ENCODE assay signal across 8 cellular contexts in the genomic region with DNA sequence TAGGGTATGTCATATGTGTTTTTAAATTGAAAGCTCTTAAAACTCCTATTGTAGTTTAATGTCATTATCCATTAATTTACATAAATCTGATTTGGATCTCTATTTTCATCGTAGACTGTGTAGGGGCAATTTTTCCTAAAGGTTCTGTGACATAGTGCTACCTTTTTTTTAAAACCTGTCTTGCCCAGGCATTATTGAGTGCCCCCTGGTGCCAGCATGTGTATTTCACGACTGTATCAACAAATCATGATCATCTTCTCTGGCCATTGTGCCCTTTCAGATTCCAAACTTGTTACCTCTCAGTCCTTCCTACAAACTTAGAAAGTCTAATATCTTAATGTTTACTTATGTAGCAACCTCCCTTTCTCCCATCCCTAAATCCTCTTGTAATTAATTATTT.
DNase-seq lines count a peak whose midpoint lies in the region; ATAC-seq and TF ChIP-seq lines count a peak whose summit lies in the region.

No MANE protein-coding gene starts in this region.

- H3K36me3 ChIP-seq in RWPE2 (ENCODE audit: low read depth) (peaks cover 82% of the 10 kb centered on the region), right atrium auricular region (peaks cover 77% of the 10 kb centered on the region)

- H3K9me3 Mint-ChIP-seq in activated T-helper 1 cell treated with anti-CD3 and anti-CD28 coated beads, Interleukin-12 subunit alpha, Interleukin-12 subunit beta, Interleukin-2, Interleukin-4 antibody, amounts not matched to agents 30 ng/mL and 10 ng/mL and 1 ng/mL, durations not matched to agents 14 hours and 24 hours and 36 hours, result no peaks in the 10 kb centered on the region
- H3K9me3 Mint-ChIP-seq in activated CD8-positive, alpha-beta memory T cell treated with anti-CD3 and anti-CD28 coated beads, Interleukin-2, amount 10 ng/mL, durations not matched to agents 7 days and 5 days (ENCODE audit: low read depth), result no peaks in the 10 kb centered on the region

- no peak overlapping the region for H3K27ac Mint-ChIP-seq in activated T-helper 1 cell treated with anti-CD3 and anti-CD28 coated beads, Interleukin-12 subunit alpha, Interleukin-12 subunit beta, Interleukin-2, Interleukin-4 antibody, amounts not matched to agents 30 ng/mL and 10 ng/mL and 1 ng/mL, durations not matched to agents 14 hours and 24 hours and 36 hours
- H3K27ac Mint-ChIP-seq in activated CD8-positive, alpha-beta memory T cell treated with anti-CD3 and anti-CD28 coated beads, Interleukin-2, amount 10 ng/mL, durations not matched to agents 7 days and 5 days, result no peak overlapping the region

- CTCF ChIA-PET in activated CD8-positive, alpha-beta memory T cell treated with anti-CD3 and anti-CD28 coated beads, Interleukin-2, amount 10 ng/mL, durations not matched to agents 7 days and 5 days (lab: Charles Lee), result interaction anchor here (0.6 to 0.9 kb wide), 2 partner anchors 10 to 85 kb away, joined by 3 read pairs; no protein-coding TSS in a partner anchor

- no peak for DNase-seq in RWPE2 (ENCODE audit: low spot score)
- no peak for DNase-seq in fibroblast of villous mesenchyme (ENCODE audit: low read depth)
- no peak for DNase-seq in activated T-helper 1 cell treated with anti-CD3 and anti-CD28 coated beads, Interleukin-12 subunit alpha, Interleukin-12 subunit beta, Interleukin-2, Interleukin-4 antibody, amounts not matched to agents 30 ng/mL and 10 ng/mL and 1 ng/mL, durations not matched to agents 14 hours and 24 hours and 36 hours (ENCODE audit: low spot score)
- DNase-seq in mucosa of gallbladder (ENCODE audit: low spot score), result no peak
- no peak for DNase-seq in activated CD8-positive, alpha-beta memory T cell treated with anti-CD3 and anti-CD28 coated beads, Interleukin-2, amount 10 ng/mL, durations not matched to agents 7 days and 5 days
- no peak for DNase-seq in right atrium auricular region (ENCODE audit: low spot score)

- peaks cover 33% of the 10 kb centered on the region for H3K36me3 Mint-ChIP-seq in activated T-helper 1 cell treated with anti-CD3 and anti-CD28 coated beads, Interleukin-12 subunit alpha, Interleukin-12 subunit beta, Interleukin-2, Interleukin-4 antibody, amounts not matched to agents 30 ng/mL and 10 ng/mL and 1 ng/mL, durations not matched to agents 14 hours and 24 hours and 36 hours (ENCODE audit: low read depth)
- H3K36me3 Mint-ChIP-seq in activated CD8-positive, alpha-beta memory T cell treated with anti-CD3 and anti-CD28 coated beads, Interleukin-2, amount 10 ng/mL, durations not matched to agents 7 days and 5 days, result peaks cover 17% of the 10 kb centered on the region

- no peak overlapping the region for H3K4me3 ChIP-seq in RWPE2 (ENCODE audit: severe bottlenecking)
- H3K4me3 ChIP-seq in fibroblast of villous mesenchyme (ENCODE audit: low read depth, low read length), result no peak overlapping the region
- no peak overlapping the region for H3K4me3 ChIP-seq in right atrium auricular region

- intact Hi-C loops in activated T-helper 1 cell treated with anti-CD3 and anti-CD28 coated beads, Interleukin-12 subunit alpha, Interleukin-12 subunit beta, Interleukin-2, Interleukin-4 antibody, amounts not matched to agents 30 ng/mL and 10 ng/mL and 1 ng/mL, durations not matched to agents 14 hours and 24 hours and 36 hours (cut with micrococcal nuclease), result loop anchor here (1.0 kb wide), 1 partner anchor 514 kb away; no protein-coding TSS in a partner anchor

- H3K27ac ChIP-seq in 22Rv1, result no peak overlapping the region
- H3K27ac ChIP-seq in RWPE2 (ENCODE audit: poor library complexity, severe bottlenecking), result no peak overlapping the region
- no peak overlapping the region for H3K27ac ChIP-seq in right atrium auricular region

- H3K9me3 ChIP-seq in RWPE2 (ENCODE audit: severe bottlenecking), result no peaks in the 10 kb centered on the region
- H3K9me3 ChIP-seq in right atrium auricular region, result no peaks in the 10 kb centered on the region

- H3K4me1 ChIP-seq in RWPE2 (ENCODE audit: insufficient read depth, poor library complexity, severe bottlenecking) (peaks cover 3% of the 10 kb centered on the region), right atrium auricular region (no peaks in the 10 kb centered on the region)

- TF ChIP-seq CTCF in 22Rv1 (IDR thresholded peaks at IDR 0.05) (peak; percentile 56), GM12872 (IDR thresholded peaks at IDR 0.05; ENCODE audit: insufficient read depth, low read depth, low read length) (peak; percentile 48; the same call in 2 of the 3 replicates), RWPE2 (IDR thresholded peaks at IDR 0.05; ENCODE audit: poor library complexity, severe bottlenecking) (peak; percentile 65), fibroblast of villous mesenchyme (IDR thresholded peaks at IDR 0.05; ENCODE audit: insufficient read depth, low read depth, low read length) (peak; percentile 29), right atrium auricular region (IDR thresholded peaks at IDR 0.05) (peak in 1 of 2 donors; percentile 35)

- H3K4me3 Mint-ChIP-seq in activated T-helper 1 cell treated with anti-CD3 and anti-CD28 coated beads, Interleukin-12 subunit alpha, Interleukin-12 subunit beta, Interleukin-2, Interleukin-4 antibody, amounts not matched to agents 30 ng/mL and 10 ng/mL and 1 ng/mL, durations not matched to agents 14 hours and 24 hours and 36 hours, result no peak overlapping the region
- H3K4me3 Mint-ChIP-seq in activated CD8-positive, alpha-beta memory T cell treated with anti-CD3 and anti-CD28 coated beads, Interleukin-2, amount 10 ng/mL, durations not matched to agents 7 days and 5 days, result no peak overlapping the region

- no peaks in the 10 kb centered on the region for H3K27me3 Mint-ChIP-seq in activated T-helper 1 cell treated with anti-CD3 and anti-CD28 coated beads, Interleukin-12 subunit alpha, Interleukin-12 subunit beta, Interleukin-2, Interleukin-4 antibody, amounts not matched to agents 30 ng/mL and 10 ng/mL and 1 ng/mL, durations not matched to agents 14 hours and 24 hours and 36 hours (ENCODE audit: insufficient read depth)
- H3K27me3 Mint-ChIP-seq in activated CD8-positive, alpha-beta memory T cell treated with anti-CD3 and anti-CD28 coated beads, Interleukin-2, amount 10 ng/mL, durations not matched to agents 7 days and 5 days, result no peaks in the 10 kb centered on the region

- no peaks in the 10 kb centered on the region for H3K27me3 ChIP-seq in RWPE2 (ENCODE audit: insufficient read depth, poor library complexity, severe bottlenecking)
- no peaks in the 10 kb centered on the region for H3K27me3 ChIP-seq in right atrium auricular region

- ATAC-seq in RWPE2 (ENCODE audit: low read depth), result peak; percentile 54; the same call in 1 of the 3 replicates
- ATAC-seq in activated CD8-positive, alpha-beta memory T cell treated with anti-CD3 and anti-CD28 coated beads, Interleukin-2, amount 10 ng/mL, durations not matched to agents 7 days and 5 days, result no peak

- H3K4me1 Mint-ChIP-seq in activated T-helper 1 cell treated with anti-CD3 and anti-CD28 coated beads, Interleukin-12 subunit alpha, Interleukin-12 subunit beta, Interleukin-2, Interleukin-4 antibody, amounts not matched to agents 30 ng/mL and 10 ng/mL and 1 ng/mL, durations not matched to agents 14 hours and 24 hours and 36 hours (ENCODE audit: low read depth), result no peaks in the 10 kb centered on the region
- no peaks in the 10 kb centered on the region for H3K4me1 Mint-ChIP-seq in activated CD8-positive, alpha-beta memory T cell treated with anti-CD3 and anti-CD28 coated beads, Interleukin-2, amount 10 ng/mL, durations not matched to agents 7 days and 5 days
